ENCODE assay signal across 15 cellular contexts in the genomic region with DNA sequence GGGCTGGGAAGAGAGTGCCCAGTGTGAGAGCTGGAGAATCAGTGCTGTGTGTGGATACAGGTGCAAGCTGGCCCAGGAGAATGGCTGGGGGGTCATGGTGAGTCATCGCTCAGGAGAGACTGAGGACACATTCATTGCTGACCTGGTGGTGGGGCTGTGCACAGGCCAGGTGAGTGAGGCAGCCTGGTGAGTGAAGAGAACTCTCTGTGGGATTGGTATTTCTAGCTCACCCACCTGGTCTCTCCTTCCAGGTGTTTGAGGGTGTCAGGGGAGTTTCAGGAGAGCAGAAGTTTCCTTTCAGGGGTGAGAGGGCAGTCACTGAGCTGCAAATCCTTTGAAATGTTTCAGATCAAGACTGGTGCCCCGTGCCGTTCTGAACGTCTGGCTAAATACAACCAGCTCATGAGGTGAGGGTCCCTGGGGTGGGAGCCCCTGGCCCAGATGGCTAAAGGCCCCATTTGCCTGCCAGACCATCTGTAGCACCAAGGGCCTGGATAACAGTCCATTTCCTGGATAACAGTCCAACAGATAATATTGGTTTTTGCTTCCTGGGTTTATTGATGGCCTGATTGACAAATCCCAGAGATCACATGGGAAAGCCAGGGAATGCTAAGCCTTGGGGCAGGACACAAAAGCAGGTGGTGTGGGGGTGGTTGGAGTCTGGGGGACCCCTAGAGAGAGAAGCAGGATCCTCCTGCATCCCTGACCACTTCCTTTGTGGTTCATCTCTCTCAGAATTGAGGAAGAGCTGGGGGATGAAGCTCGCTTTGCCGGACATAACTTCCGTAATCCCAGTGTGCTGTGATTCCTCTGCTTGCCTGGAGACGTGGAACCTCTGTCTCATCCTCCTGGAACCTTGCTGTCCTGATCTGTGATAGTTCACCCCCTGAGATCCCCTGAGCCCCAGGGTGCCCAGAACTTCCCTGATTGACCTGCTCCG. TPM values are rescaled to one million over a fixed set of nuclear protein-coding genes. Genes with fewer than 3 reads are reported as not detected.
DNase-seq lines count a peak whose midpoint lies in the region; ATAC-seq, FAIRE-seq and TF ChIP-seq lines count a peak whose summit lies in the region.
"Had no signal": no experiment of that assay in that cellular context is flagged by ENCODE, and none has a peak within 500 bp of the region (broad histone marks: within the 10 kb centered on the region; RNA-seq: fewer than 3 reads in every experiment).

No MANE protein-coding gene starts in this region.

- peaks cover 3 to 26% of the 10 kb centered on the region in 2 experiments; a peak in 3 of 5 replicates for H3K36me3 ChIP-seq in HepG2 (replicated peaks in 1 of 2; ENCODE audit: control insufficient read depth in 1 of 2, insufficient read depth in 2 of 2, low read length in 2 of 2)
- no peaks in the 10 kb centered on the region for H3K36me3 ChIP-seq in right lobe of liver
- H3K36me3 ChIP-seq in kidney (ENCODE audit: control insufficient read depth in 1 of 2, insufficient read depth in 2 of 2, low read length in 2 of 2) = no peaks in the 10 kb centered on the region

- no peak for TF ChIP-seq RAD21 in HepG2 (CRISPR knock-in tag; IDR thresholded peaks at IDR 0.05)

- H3K4me3 ChIP-seq in HepG2 (replicated peaks in 1 of 3; ENCODE audit: insufficient read depth in 1 of 3, low read depth in 2 of 3, low read length in 3 of 3) = no peak overlapping the region
- no peak overlapping the region for H3K4me3 ChIP-seq in right lobe of liver
- no peak overlapping the region for H3K4me3 ChIP-seq in kidney (ENCODE audit: low read length in 2 of 2)
- H3K4me3 ChIP-seq: GM23248, right atrium auricular region had no signal

- in situ Hi-C loops in HepG2 (cut with HindIII; ENCODE audit: extremely low pct_ligation_motif_present, low pct_unique_long_range_greater_than_20kb) = no loop called here

- no TSS peak for BruUV-seq in HepG2 (replicated peaks; lab: Mats Ljungman, UMichigan)

- TF ChIP-seq EP300 in HepG2 (IDR thresholded peaks at IDR 0.05; ENCODE audit: low read depth in 2 of 2, low read length in 2 of 2) (no peak), HepG2 (CRISPR knock-in tag; IDR thresholded peaks at IDR 0.05; ENCODE audit: borderline replicate concordance) (no peak)

- H3K79me2 ChIP-seq in HepG2 (ENCODE audit: insufficient read depth, low read length) = no peaks in the 10 kb centered on the region

- ATAC-seq in HepG2 (no peak), right lobe of liver (no peak), HG03095 (IDR thresholded peaks at IDR 0.05; ENCODE audit: unreplicated experiment) (no peak), GM21825 (IDR thresholded peaks at IDR 0.05; ENCODE audit: unreplicated experiment) (no peak)
- ATAC-seq: Panc1 had no signal

- POLR2A ChIA-PET in HepG2 (lab: Yijun Ruan, JAX) = interaction anchor here (0.8 kb wide), 1 partner anchor 49 kb away, joined by 3 read pairs; a partner anchor contains a TSS

- no peak for TF ChIP-seq CTCF in HepG2 (CRISPR knock-in tag; IDR thresholded peaks at IDR 0.05)
- no peak for TF ChIP-seq CTCF in right lobe of liver (IDR thresholded peaks at IDR 0.05)
- TF ChIP-seq CTCF in kidney (IDR thresholded peaks at IDR 0.05; ENCODE audit: borderline replicate concordance, extremely low read depth, insufficient read depth) = no peak

- FAIRE-seq in HepG2 (lab: Jason Lieb, UNC) (no peak), kidney (lab: Jason Lieb, UNC) (no peak), RCC 7860 (lab: Jason Lieb, UNC) (no peak)

- H3K4me1 ChIP-seq in HepG2 (ENCODE audit: insufficient read depth, low read length) (peaks cover 34% of the 10 kb centered on the region), right lobe of liver (peaks cover 0 to 30% (median 13%) of the 10 kb centered on the region in 4 donors), kidney (ENCODE audit: control insufficient read depth in 1 of 2, insufficient read depth in 1 of 2, low read depth in 1 of 2, low read length in 2 of 2) (peaks cover 19 to 30% of the 10 kb centered on the region in 2 donors)

- DNase-seq in HepG2 (ENCODE audit: low spot score) (no peak), right lobe of liver (no peak), MV-4-11 (lab: John Stamatoyannopoulos, UW) (peak; percentile 66), kidney (peak; percentile 63), cerebellum (ENCODE audit: low spot score) (no peak), RCC 7860 (ENCODE audit: low spot score) (no peak)
- DNase-seq: caudate nucleus, GM23248 had no signal

- H3K9ac ChIP-seq in HepG2 (ENCODE audit: insufficient read depth, low read depth, low read length) (no peak overlapping the region), kidney (ENCODE audit: low read length in 2 of 2) (no peak overlapping the region)
- H3K9ac ChIP-seq: GM23248 had no signal

- no peaks in the 10 kb centered on the region for H4K20me1 ChIP-seq in HepG2 (ENCODE audit: insufficient read depth, low read length)

- no peak overlapping the region for H2AFZ ChIP-seq in HepG2 (ENCODE audit: low read length)
- H2AFZ ChIP-seq: GM23248 had no signal

- TF ChIP-seq POLR2A in HepG2 (IDR thresholded peaks at IDR 0.05; ENCODE audit: insufficient read depth in 1 of 2, low read depth in 2 of 2, low read length in 2 of 2) = no peak
- no peak for TF ChIP-seq POLR2A in right lobe of liver (IDR thresholded peaks at IDR 0.05)

- intact Hi-C loops in HepG2 (cut with micrococcal nuclease; ENCODE audit: unreplicated experiment) = no loop called here
- intact Hi-C loops in right lobe of liver (cut with DNase I) = no loop called here
- intact Hi-C loops in kidney (cut with DNase I) = no loop called here

- WGBS in HepG2 (ENCODE audit: low lambda C conversion rate) = 95% methylated on average over 5 of the region's 9 CpGs
- WGBS in right lobe of liver (ENCODE audit: insufficient coverage, low coverage, low lambda C conversion rate, missing lambda C conversion rate) = 79% methylated on average over 2 of the region's 9 CpGs

- H3K27ac ChIP-seq in HepG2 (ENCODE audit: extremely low read length, insufficient read depth, low read length) (no peak overlapping the region), right lobe of liver (no peak overlapping the region), kidney (ENCODE audit: low read depth in 2 of 2, low read length in 2 of 2) (no peak overlapping the region)
- H3K27ac ChIP-seq: GM23248, right atrium auricular region had no signal

- H3K27me3 ChIP-seq in HepG2 (ENCODE audit: control insufficient read depth in 1 of 2, insufficient read depth in 2 of 2, low read length in 2 of 2) (no peaks in the 10 kb centered on the region), right lobe of liver (no peaks in the 10 kb centered on the region)
- H3K27me3 ChIP-seq: right atrium auricular region had no signal

- H3K9me3 ChIP-seq in HepG2 (ENCODE audit: low read length) (no peaks in the 10 kb centered on the region), right lobe of liver (no peaks in the 10 kb centered on the region), kidney (ENCODE audit: control insufficient read depth in 1 of 2, low read length in 2 of 2) (no peaks in the 10 kb centered on the region)
- H3K9me3 ChIP-seq: right atrium auricular region had no signal

- CTCF ChIA-PET in HepG2 (lab: Yijun Ruan, JAX; ENCODE audit: low intra/inter-chr PET ratio, low total read pairs) = no interaction called here

- H3K4me2 ChIP-seq in HepG2 (ENCODE audit: low read depth, low read length) = no peak overlapping the region

RNA-seq across cellular contexts. Expression of a gene that starts 5.5 kb away (rescaled TPM):
- 2.1 TPM in 2 replicates for total RNA-seq in HepG2 (2016; rRNA removed; fragmentation: Illumina TruSeq; extraction: Trizol)
- total RNA-seq in HepG2 (2016; cell fraction: cytosol; rRNA removed; fragmentation: Illumina TruSeq; extraction: Trizol; ENCODE audit: low read depth) = 0.97 and 1.4 TPM in 2 replicates
- 1.8 and 2.3 TPM in 2 replicates for total RNA-seq in HepG2 (2016; cell fraction: insoluble cytoplasmic fraction; rRNA removed; fragmentation: Illumina TruSeq; extraction: Trizol)
- 3.1 and 3.4 TPM in 2 replicates for total RNA-seq in HepG2 (2016; cell fraction: membrane; rRNA removed; fragmentation: Illumina TruSeq; extraction: Trizol)
- total RNA-seq in HepG2 (2016; cell fraction: nucleus; rRNA removed; fragmentation: Illumina TruSeq; extraction: Trizol) = 3.3 and 4.6 TPM in 2 replicates
- polyA plus RNA-seq in HepG2 (2011; rRNA removed) = 8.6 and 10.7 TPM in 2 replicates
- 3.5 and 4.5 TPM in 2 replicates for polyA plus RNA-seq in HepG2 (2011; cell fraction: cytosol; rRNA removed)
- polyA plus RNA-seq in HepG2 (2011; cell fraction: nucleus; rRNA removed) = 50.2 and 56.9 TPM in 2 replicates
- polyA plus RNA-seq in HepG2 (2012) = 20.6 and 31.4 TPM in 2 replicates
- polyA plus RNA-seq in HepG2 (2016; cell fraction: cytosol; fragmentation: Illumina TruSeq; extraction: Trizol; ENCODE audit: low read depth) = 8.7 and 9.0 TPM in 2 replicates
- 13.6 and 21.5 TPM in 2 replicates for polyA plus RNA-seq in HepG2 (2016; cell fraction: insoluble cytoplasmic fraction; fragmentation: Illumina TruSeq; extraction: Trizol; ENCODE audit: low read depth)
- 11.0 and 15.3 TPM in 2 replicates for polyA plus RNA-seq in HepG2 (2016; cell fraction: membrane; fragmentation: Illumina TruSeq; extraction: Trizol; ENCODE audit: low read depth)
- 41.0 and 44.9 TPM in 2 replicates for polyA plus RNA-seq in HepG2 (2016; cell fraction: nucleus; fragmentation: Illumina TruSeq; extraction: Trizol; ENCODE audit: insufficient read depth, low read depth)
- 13.5 and 19.8 TPM in 2 replicates for polyA minus RNA-seq in HepG2 (2011; rRNA and poly(A)+ RNA removed; ENCODE audit: low replicate concordance)
- 10.4 and 11.3 TPM in 2 replicates for polyA minus RNA-seq in HepG2 (2011; cell fraction: cytosol; rRNA and poly(A)+ RNA removed)
- polyA minus RNA-seq in HepG2 (2011; cell fraction: nucleus; rRNA and poly(A)+ RNA removed) = 11.7 and 14.7 TPM in 2 replicates
- 10 to 100 TPM in 5 of 6 experiments, 1 to 10 TPM in 1; 9.2 to 24.1 (median 16.8) TPM for total RNA-seq in right lobe of liver
- total RNA-seq in kidney = 119 TPM
- 34.2 TPM for polyA plus RNA-seq in kidney (ENCODE audit: insufficient read depth, low read depth, low replicate concordance)
- 16.2 TPM for total RNA-seq in cerebellum

RNA-seq across cellular contexts. Expression of a gene that starts 7.9 kb away (rescaled TPM):
- total RNA-seq in HepG2 (2016; rRNA removed; fragmentation: Illumina TruSeq; extraction: Trizol) = 15.9 and 19.3 TPM in 2 replicates
- total RNA-seq in HepG2 (2016; cell fraction: cytosol; rRNA removed; fragmentation: Illumina TruSeq; extraction: Trizol; ENCODE audit: low read depth) = 5.8 and 6.3 TPM in 2 replicates
- 12.7 and 19.8 TPM in 2 replicates for total RNA-seq in HepG2 (2016; cell fraction: insoluble cytoplasmic fraction; rRNA removed; fragmentation: Illumina TruSeq; extraction: Trizol)
- 7.9 and 8.5 TPM in 2 replicates for total RNA-seq in HepG2 (2016; cell fraction: membrane; rRNA removed; fragmentation: Illumina TruSeq; extraction: Trizol)
- 21.7 and 25.4 TPM in 2 replicates for total RNA-seq in HepG2 (2016; cell fraction: nucleus; rRNA removed; fragmentation: Illumina TruSeq; extraction: Trizol)
- polyA plus RNA-seq in HepG2 (2011; rRNA removed) = 136 and 144 TPM in 2 replicates
- polyA plus RNA-seq in HepG2 (2011; cell fraction: cytosol; rRNA removed) = 105 and 112 TPM in 2 replicates
- polyA plus RNA-seq in HepG2 (2011; cell fraction: nucleus; rRNA removed) = 451 and 486 TPM in 2 replicates
- polyA plus RNA-seq in HepG2 (2012) = 102 and 116 TPM in 2 replicates
- polyA plus RNA-seq in HepG2 (2016; cell fraction: cytosol; fragmentation: Illumina TruSeq; extraction: Trizol; ENCODE audit: low read depth) = 3.6 and 3.8 TPM in 2 replicates
- polyA plus RNA-seq in HepG2 (2016; cell fraction: insoluble cytoplasmic fraction; fragmentation: Illumina TruSeq; extraction: Trizol; ENCODE audit: low read depth) = 18.2 and 20.1 TPM in 2 replicates
- 7.1 and 7.2 TPM in 2 replicates for polyA plus RNA-seq in HepG2 (2016; cell fraction: membrane; fragmentation: Illumina TruSeq; extraction: Trizol; ENCODE audit: low read depth)
- polyA plus RNA-seq in HepG2 (2016; cell fraction: nucleus; fragmentation: Illumina TruSeq; extraction: Trizol; ENCODE audit: insufficient read depth, low read depth) = 89.6 and 99.9 TPM in 2 replicates
- 23.5 and 92.8 TPM in 2 replicates for polyA minus RNA-seq in HepG2 (2011; rRNA and poly(A)+ RNA removed; ENCODE audit: low replicate concordance)
- polyA minus RNA-seq in HepG2 (2011; cell fraction: cytosol; rRNA and poly(A)+ RNA removed) = 35.6 and 39.9 TPM in 2 replicates
- 44.7 and 52.6 TPM in 2 replicates for polyA minus RNA-seq in HepG2 (2011; cell fraction: nucleus; rRNA and poly(A)+ RNA removed)
- total RNA-seq in right lobe of liver = 1 to 10 TPM; 1.1 to 9.3 (median 2.0) TPM
- 35.7 TPM for total RNA-seq in kidney
- polyA plus RNA-seq in kidney (ENCODE audit: insufficient read depth, low read depth, low replicate concordance) = 10.3 TPM
- total RNA-seq in cerebellum = 95.4 TPM

RNA-seq across cellular contexts. Expression of a gene that starts 17.6 kb away (rescaled TPM):
- total RNA-seq in HepG2 (2016; rRNA removed; fragmentation: Illumina TruSeq; extraction: Trizol) (6.0 and 6.7 TPM in 2 replicates), right lobe of liver (1 to 10 TPM in 5 of 6 experiments, under 1 TPM in 1; 0.93 to 4.3 (median 2.6) TPM), kidney (16.6 TPM), cerebellum (12.8 TPM)
- 2.5 and 3.3 TPM in 2 replicates for total RNA-seq in HepG2 (2016; cell fraction: cytosol; rRNA removed; fragmentation: Illumina TruSeq; extraction: Trizol; ENCODE audit: low read depth)
- total RNA-seq in HepG2 (2016; cell fraction: insoluble cytoplasmic fraction; rRNA removed; fragmentation: Illumina TruSeq; extraction: Trizol) = 5.1 and 7.7 TPM in 2 replicates
- 5.0 and 6.0 TPM in 2 replicates for total RNA-seq in HepG2 (2016; cell fraction: membrane; rRNA removed; fragmentation: Illumina TruSeq; extraction: Trizol)
- total RNA-seq in HepG2 (2016; cell fraction: nucleus; rRNA removed; fragmentation: Illumina TruSeq; extraction: Trizol) = 4.0 and 5.4 TPM in 2 replicates
- polyA plus RNA-seq in HepG2 (2011; rRNA removed) (6.2 and 7.8 TPM in 2 replicates), kidney (ENCODE audit: insufficient read depth, low read depth, low replicate concordance) (19.7 TPM)
- 5.2 TPM in 2 replicates for polyA plus RNA-seq in HepG2 (2011; cell fraction: cytosol; rRNA removed)
- 14.3 and 20.8 TPM in 2 replicates for polyA plus RNA-seq in HepG2 (2011; cell fraction: nucleus; rRNA removed)
- 5.3 and 6.9 TPM in 2 replicates for polyA plus RNA-seq in HepG2 (2012)
- polyA plus RNA-seq in HepG2 (2016; cell fraction: cytosol; fragmentation: Illumina TruSeq; extraction: Trizol; ENCODE audit: low read depth) = 3.0 and 3.1 TPM in 2 replicates
- 6.4 and 8.2 TPM in 2 replicates for polyA plus RNA-seq in HepG2 (2016; cell fraction: insoluble cytoplasmic fraction; fragmentation: Illumina TruSeq; extraction: Trizol; ENCODE audit: low read depth)
- polyA plus RNA-seq in HepG2 (2016; cell fraction: membrane; fragmentation: Illumina TruSeq; extraction: Trizol; ENCODE audit: low read depth) = 5.2 TPM in 2 replicates
- 7.8 and 11.0 TPM in 2 replicates for polyA plus RNA-seq in HepG2 (2016; cell fraction: nucleus; fragmentation: Illumina TruSeq; extraction: Trizol; ENCODE audit: insufficient read depth, low read depth)
- polyA minus RNA-seq in HepG2 (2011; rRNA and poly(A)+ RNA removed; ENCODE audit: low replicate concordance) = 5.6 and 8.7 TPM in 2 replicates
- 1.3 and 2.2 TPM in 2 replicates for polyA minus RNA-seq in HepG2 (2011; cell fraction: cytosol; rRNA and poly(A)+ RNA removed)
- polyA minus RNA-seq in HepG2 (2011; cell fraction: nucleus; rRNA and poly(A)+ RNA removed) = 9.1 and 14.9 TPM in 2 replicates

RNA-seq across cellular contexts. Expression of a gene that starts 21.4 kb away (rescaled TPM):
- total RNA-seq in HepG2 (2016; rRNA removed; fragmentation: Illumina TruSeq; extraction: Trizol) (not detected in 2 replicates), right lobe of liver (not detected), kidney (not detected), cerebellum (not detected)
- not detected in 2 replicates for total RNA-seq in HepG2 (2016; cell fraction: cytosol; rRNA removed; fragmentation: Illumina TruSeq; extraction: Trizol; ENCODE audit: low read depth)
- not detected in 2 replicates for total RNA-seq in HepG2 (2016; cell fraction: insoluble cytoplasmic fraction; rRNA removed; fragmentation: Illumina TruSeq; extraction: Trizol)
- not detected in 2 replicates for total RNA-seq in HepG2 (2016; cell fraction: membrane; rRNA removed; fragmentation: Illumina TruSeq; extraction: Trizol)
- total RNA-seq in HepG2 (2016; cell fraction: nucleus; rRNA removed; fragmentation: Illumina TruSeq; extraction: Trizol) = not detected in 2 replicates
- polyA plus RNA-seq in HepG2 (2011; rRNA removed) (not detected in 2 replicates), kidney (ENCODE audit: insufficient read depth, low read depth, low replicate concordance) (not detected)
- polyA plus RNA-seq in HepG2 (2011; cell fraction: cytosol; rRNA removed) = not detected in 2 replicates
- polyA plus RNA-seq in HepG2 (2011; cell fraction: nucleus; rRNA removed) = not detected in 2 replicates
- not detected in 2 replicates for polyA plus RNA-seq in HepG2 (2012)
- polyA plus RNA-seq in HepG2 (2016; cell fraction: cytosol; fragmentation: Illumina TruSeq; extraction: Trizol; ENCODE audit: low read depth) = not detected in 2 replicates
- polyA plus RNA-seq in HepG2 (2016; cell fraction: insoluble cytoplasmic fraction; fragmentation: Illumina TruSeq; extraction: Trizol; ENCODE audit: low read depth) = not detected in 2 replicates
- not detected in 2 replicates for polyA plus RNA-seq in HepG2 (2016; cell fraction: membrane; fragmentation: Illumina TruSeq; extraction: Trizol; ENCODE audit: low read depth)
- not detected in 2 replicates for polyA plus RNA-seq in HepG2 (2016; cell fraction: nucleus; fragmentation: Illumina TruSeq; extraction: Trizol; ENCODE audit: insufficient read depth, low read depth)
- polyA minus RNA-seq in HepG2 (2011; rRNA and poly(A)+ RNA removed; ENCODE audit: low replicate concordance) = not detected in 2 replicates
- not detected in 2 replicates for polyA minus RNA-seq in HepG2 (2011; cell fraction: cytosol; rRNA and poly(A)+ RNA removed)
- polyA minus RNA-seq in HepG2 (2011; cell fraction: nucleus; rRNA and poly(A)+ RNA removed) = not detected in 2 replicates
- total RNA-seq: activated T-helper 1 cell treated with anti-CD3 and anti-CD28 coated beads, Interleukin-12 subunit alpha, Interleukin-12 subunit beta, Interleukin-2, Interleukin-4 antibody, amounts not matched to agents 30 ng/mL and 10 ng/mL and 1 ng/mL, durations not matched to agents 14 hours and 24 hours and 36 hours; GM23248; right atrium auricular region; urinary bladder had no signal
- polyA plus RNA-seq: esophagus, GM23248, urinary bladder had no signal

RNA-seq across cellular contexts. Expression of a gene that starts 21.6 kb away (rescaled TPM):
- total RNA-seq in HepG2 (2016; rRNA removed; fragmentation: Illumina TruSeq; extraction: Trizol) (84.0 and 89.7 TPM in 2 replicates), right lobe of liver (100 to 1,000 TPM in 2 of 6 experiments, 10 to 100 TPM in 4; 47.6 to 189 (median 70.5) TPM), kidney (175 TPM), cerebellum (131 TPM)
- total RNA-seq in HepG2 (2016; cell fraction: cytosol; rRNA removed; fragmentation: Illumina TruSeq; extraction: Trizol; ENCODE audit: low read depth) = 98.3 and 102 TPM in 2 replicates
- 84.2 and 105 TPM in 2 replicates for total RNA-seq in HepG2 (2016; cell fraction: insoluble cytoplasmic fraction; rRNA removed; fragmentation: Illumina TruSeq; extraction: Trizol)
- total RNA-seq in HepG2 (2016; cell fraction: membrane; rRNA removed; fragmentation: Illumina TruSeq; extraction: Trizol) = 106 and 113 TPM in 2 replicates
- 42.1 and 43.4 TPM in 2 replicates for total RNA-seq in HepG2 (2016; cell fraction: nucleus; rRNA removed; fragmentation: Illumina TruSeq; extraction: Trizol)
- polyA plus RNA-seq in HepG2 (2011; rRNA removed) (287 and 302 TPM in 2 replicates), kidney (ENCODE audit: insufficient read depth, low read depth, low replicate concordance) (336 TPM)
- polyA plus RNA-seq in HepG2 (2011; cell fraction: cytosol; rRNA removed) = 405 and 458 TPM in 2 replicates
- 151 and 164 TPM in 2 replicates for polyA plus RNA-seq in HepG2 (2011; cell fraction: nucleus; rRNA removed)
- polyA plus RNA-seq in HepG2 (2012) = 75.2 and 129 TPM in 2 replicates
- polyA plus RNA-seq in HepG2 (2016; cell fraction: cytosol; fragmentation: Illumina TruSeq; extraction: Trizol; ENCODE audit: low read depth) = 86.1 and 87.7 TPM in 2 replicates
- 98.5 and 104 TPM in 2 replicates for polyA plus RNA-seq in HepG2 (2016; cell fraction: insoluble cytoplasmic fraction; fragmentation: Illumina TruSeq; extraction: Trizol; ENCODE audit: low read depth)
- polyA plus RNA-seq in HepG2 (2016; cell fraction: membrane; fragmentation: Illumina TruSeq; extraction: Trizol; ENCODE audit: low read depth) = 96.1 and 98.2 TPM in 2 replicates
- polyA plus RNA-seq in HepG2 (2016; cell fraction: nucleus; fragmentation: Illumina TruSeq; extraction: Trizol; ENCODE audit: insufficient read depth, low read depth) = 57.2 and 57.4 TPM in 2 replicates
- polyA minus RNA-seq in HepG2 (2011; rRNA and poly(A)+ RNA removed; ENCODE audit: low replicate concordance) = 93.0 and 145 TPM in 2 replicates
- 36.8 and 41.7 TPM in 2 replicates for polyA minus RNA-seq in HepG2 (2011; cell fraction: cytosol; rRNA and poly(A)+ RNA removed)
- polyA minus RNA-seq in HepG2 (2011; cell fraction: nucleus; rRNA and poly(A)+ RNA removed) = 37.5 and 38.8 TPM in 2 replicates

Comparison
In these comparisons a context has a peak if more than half of its experiments do, and no peak if none do; other contexts are left out.
1. DNase-seq: peak in MV-4-11 (single experiment) and kidney (single experiment); none in HepG2 (single experiment), right lobe of liver (0 of 3), cerebellum (single experiment) and RCC 7860 (single experiment).